Comparison of ENCODE assay signal across 11 cellular contexts in genomic region chrX:37786666-37787337, GRCh38. TPM values are rescaled to one million over a fixed set of nuclear protein-coding genes. Genes with fewer than 3 reads are reported as not detected.
DNase-seq lines count a peak whose midpoint lies in the region; ATAC-seq and TF ChIP-seq lines count a peak whose summit lies in the region.
"Had no signal": no experiment of that assay in that cellular context is flagged by ENCODE, and none has a peak within 500 bp of the region (broad histone marks: within the 10 kb centered on the region; RNA-seq: fewer than 3 reads in every experiment).

No MANE protein-coding gene starts in this region.

- intact Hi-C loops in CD8-positive, alpha-beta T cell (cut with DNase I, micrococcal nuclease) = no loop called here
- intact Hi-C loops in activated B cell treated with CpG ODN at 0.5 μM for 24 hours (cut with micrococcal nuclease) = loop anchor here (1.0 kb wide), 6 partner anchors 10 to 60 kb away; partner anchors contain the start of gene DYNLT3
- intact Hi-C loops in mammary epithelial cell (cut with micrococcal nuclease) = no loop called here
- intact Hi-C loops in aorta (cut with DNase I) = no loop called here

- no peaks in the 10 kb centered on the region for H3K79me2 ChIP-seq in mammary epithelial cell (ENCODE audit: insufficient read depth, low read length)

- no peak overlapping the region for H3K9ac ChIP-seq in mammary epithelial cell (ENCODE audit: insufficient read depth, low read length)

- DNase-seq in CD8-positive, alpha-beta T cell = no peak
- no peak for DNase-seq in activated B cell treated with CpG ODN at 0.5 μM for 24 hours
- no peak for DNase-seq in mammary epithelial cell
- DNase-seq in aorta = no peak
- no peak for DNase-seq in NOMO-1 treated with dmso at 0.1 percent for 144 hours (lab: John Stamatoyannopoulos, UW; ENCODE audit: unreplicated experiment)
- no peak for DNase-seq in SHP77 (lab: John Stamatoyannopoulos, UW)
- DNase-seq: activated CD4-positive, alpha-beta T cell treated with anti-CD3 and anti-CD28 coated beads for 1 hour; DMS153 had no signal

- H3K27ac ChIP-seq in CD8-positive, alpha-beta T cell (ENCODE audit: low read depth, low read length) = no peak overlapping the region
- no peak overlapping the region for H3K27ac ChIP-seq in mammary epithelial cell (ENCODE audit: insufficient read depth, low read depth, low read length)
- no peak overlapping the region for H3K27ac ChIP-seq in aorta (ENCODE audit: low read depth in 1 of 2, low read length in 2 of 2)

- H3K4me3 Mint-ChIP-seq in CD8-positive, alpha-beta T cell = peak overlapping the region; percentile 47
- H3K4me3 Mint-ChIP-seq in activated B cell treated with CpG ODN at 0.5 μM for 24 hours = peak overlapping the region; percentile 77

- dilution Hi-C loops in mammary epithelial cell (cut with HindIII; ENCODE audit: low sequenced_read_pairs) = no loop called here

- BruUV-seq in mammary epithelial cell (replicated peaks; lab: Mats Ljungman, UMichigan) = no TSS peak

- no peaks in the 10 kb centered on the region for H3K9me3 Mint-ChIP-seq in CD8-positive, alpha-beta T cell
- no peaks in the 10 kb centered on the region for H3K9me3 Mint-ChIP-seq in activated B cell treated with CpG ODN at 0.5 μM for 24 hours

- peaks cover 23% of the 10 kb centered on the region for H3K4me1 ChIP-seq in CD8-positive, alpha-beta T cell (ENCODE audit: insufficient read depth, low read length)
- H3K4me1 ChIP-seq in mammary epithelial cell (ENCODE audit: insufficient read depth, low read length) = no peaks in the 10 kb centered on the region
- H3K4me1 ChIP-seq in aorta (ENCODE audit: control insufficient read depth in 1 of 2, insufficient read depth in 2 of 2, low read length in 2 of 2) = no peaks in the 10 kb centered on the region

- no peak overlapping the region for H3K4me3 ChIP-seq in CD8-positive, alpha-beta T cell (ENCODE audit: low read depth, low read length)
- H3K4me3 ChIP-seq in mammary epithelial cell (replicated peaks in 1 of 3; ENCODE audit: insufficient read depth in 1 of 3, low read depth in 2 of 3, low read length in 3 of 3) (no peak overlapping the region), aorta (ENCODE audit: low read length in 2 of 2) (no peak overlapping the region)

- H3K36me3 ChIP-seq in CD8-positive, alpha-beta T cell (ENCODE audit: insufficient read depth, low read length) = no peaks in the 10 kb centered on the region
- H3K36me3 ChIP-seq in mammary epithelial cell (ENCODE audit: insufficient read depth, low read length) (no peaks in the 10 kb centered on the region), aorta (ENCODE audit: control insufficient read depth in 1 of 2, insufficient read depth in 2 of 2, low read length in 1 of 2) (no peaks in the 10 kb centered on the region)

- no peak for ATAC-seq in CD8-positive, alpha-beta T cell
- peak; percentile 83 for ATAC-seq in GM19395 (IDR thresholded peaks at IDR 0.05; ENCODE audit: unreplicated experiment)
- ATAC-seq in HG03097 (IDR thresholded peaks at IDR 0.05; ENCODE audit: low FRiP score, unreplicated experiment) = peak; percentile 71
- ATAC-seq in activated B cell treated with CpG ODN at 0.5 μM for 24 hours (ENCODE audit: low read depth) = peak; percentile 80
- no peak for ATAC-seq in aorta (ENCODE audit: low FRiP score)

- 61% methylated on average over 3 of the region's 3 CpGs for WGBS in mammary epithelial cell (ENCODE audit: low coverage, missing lambda C conversion rate)
- WGBS in aorta, 2 donors = 64 to 71% methylated on average over 3 of the region's 3 CpGs

- no peak overlapping the region for H2AFZ ChIP-seq in mammary epithelial cell (ENCODE audit: low read depth, low read length)

- no peak for TF ChIP-seq CTCF in CD8-positive, alpha-beta T cell (IDR thresholded peaks at IDR 0.05)
- TF ChIP-seq CTCF in activated B cell treated with CpG ODN at 0.5 μM for 24 hours (IDR thresholded peaks at IDR 0.05) = no peak
- TF ChIP-seq CTCF in mammary epithelial cell (conservative IDR thresholded peaks at IDR 0.05 in 1 of 2, IDR thresholded peaks at IDR 0.05 in 1 of 2; ENCODE audit: extremely low read depth in 1 of 2, insufficient read depth in 1 of 2, low read depth in 1 of 2, low read length in 2 of 2) = no peak

- H3K36me3 Mint-ChIP-seq in CD8-positive, alpha-beta T cell = no peaks in the 10 kb centered on the region
- peaks cover 72% of the 10 kb centered on the region for H3K36me3 Mint-ChIP-seq in activated B cell treated with CpG ODN at 0.5 μM for 24 hours (ENCODE audit: low read depth)

- no peaks in the 10 kb centered on the region for H3K9me3 ChIP-seq in CD8-positive, alpha-beta T cell (ENCODE audit: low read length)
- H3K9me3 ChIP-seq in mammary epithelial cell (replicated peaks; ENCODE audit: insufficient read depth, low read length) (no peaks in the 10 kb centered on the region), aorta (ENCODE audit: control insufficient read depth, low read length) (no peaks in the 10 kb centered on the region)

- in situ Hi-C loops in mammary epithelial cell (cut with MboI; ENCODE audit: low sequenced_read_pairs in 2 of 2) = no loop called here

- H3K4me1 Mint-ChIP-seq in CD8-positive, alpha-beta T cell (ENCODE audit: low read depth) = peaks cover 37% of the 10 kb centered on the region
- H3K4me1 Mint-ChIP-seq in activated B cell treated with CpG ODN at 0.5 μM for 24 hours = peaks cover 85% of the 10 kb centered on the region

- CTCF ChIA-PET in CD8-positive, alpha-beta T cell (lab: Charles Lee) = no interaction called here
- CTCF ChIA-PET in activated B cell treated with CpG ODN at 0.5 μM for 24 hours (lab: Charles Lee) = interaction anchor here (2.1 to 7.5 kb wide), 3 partner anchors 10 to 41 kb away, joined by 6 to 34 read pairs (median 21); no protein-coding TSS in a partner anchor
- CTCF ChIA-PET in mammary epithelial cell (lab: Charles Lee; ENCODE audit: low non-redundant PET) = no interaction called here

- H3K27me3 ChIP-seq in CD8-positive, alpha-beta T cell (ENCODE audit: insufficient read depth, low read length) = no peaks in the 10 kb centered on the region
- H3K27me3 ChIP-seq in mammary epithelial cell (ENCODE audit: insufficient read depth, low read length) (peaks cover 2% of the 10 kb centered on the region), aorta (ENCODE audit: control insufficient read depth in 1 of 2, insufficient read depth in 2 of 2, low read length in 1 of 2) (no peaks in the 10 kb centered on the region)

- peak overlapping the region; percentile 89 for H3K27ac Mint-ChIP-seq in CD8-positive, alpha-beta T cell
- peak overlapping the region; percentile 97 for H3K27ac Mint-ChIP-seq in activated B cell treated with CpG ODN at 0.5 μM for 24 hours

- no peak overlapping the region for H3K4me2 ChIP-seq in mammary epithelial cell (ENCODE audit: insufficient read depth, low read depth, low read length)

- no peaks in the 10 kb centered on the region for H3K27me3 Mint-ChIP-seq in CD8-positive, alpha-beta T cell (ENCODE audit: low read depth)
- no peaks in the 10 kb centered on the region for H3K27me3 Mint-ChIP-seq in activated B cell treated with CpG ODN at 0.5 μM for 24 hours

- POLR2A ChIA-PET in CD8-positive, alpha-beta T cell (lab: Charles Lee) = interaction anchor here (0.8 to 1.1 kb wide), 2 partner anchors 10 to 23 kb away, joined by 3 read pairs; no protein-coding TSS in a partner anchor
- POLR2A ChIA-PET in activated B cell treated with CpG ODN at 0.5 μM for 24 hours (lab: Charles Lee) = interaction anchor here (0.6 to 11.2 kb wide), 17 partner anchors 9 to 41 kb away, joined by 3 to 155 read pairs (median 6); partner anchors contain the start of gene CYBB

- H4K20me1 ChIP-seq in mammary epithelial cell (ENCODE audit: insufficient read depth, low read length) = no peaks in the 10 kb centered on the region

RNA-seq across cellular contexts. Expression of gene CYBB, which starts 6.9 kb away (rescaled TPM):
- total RNA-seq in CD8-positive, alpha-beta T cell = under 1 TPM; 0.35 to 0.53 TPM
- 155 and 165 TPM in 2 replicates for total RNA-seq in activated B cell treated with CpG ODN at 0.5 μM for 24 hours
- total RNA-seq in mammary epithelial cell = under 1 TPM in 1 of 2 donors, not detected in 1; under 0.01 TPM
- 0.05 TPM for polyA plus RNA-seq in mammary epithelial cell
- not detected for polyA minus RNA-seq in mammary epithelial cell
- total RNA-seq in aorta = 10 to 100 TPM; 43.2 to 60.4 TPM
- polyA plus RNA-seq in aorta = 10 to 100 TPM in 1 of 2 donors, 1 to 10 TPM in 1; 3.1 to 10.4 TPM
- total RNA-seq: epithelial cell of proximal tubule had no signal

Comparison
In these comparisons a context has a peak if more than half of its experiments do, and no peak if none do; other contexts are left out.
1. ATAC-seq: peak in GM19395 (single experiment), HG03097 (single experiment) and activated B cell treated with CpG ODN at 0.5 μM for 24 hours (single experiment); none in CD8-positive, alpha-beta T cell (single experiment) and aorta (single experiment).
2. RNA of gene CYBB, which starts 6.9 kb away (total RNA-seq): 155 to 165 TPM in activated B cell treated with CpG ODN at 0.5 μM for 24 hours and 43.2 to 60.4 TPM in aorta; 0.35 to 0.53 TPM in CD8-positive, alpha-beta T cell and under 0.01 TPM in mammary epithelial cell; every median in the first group is over 10 times any median in the second.